In the genomic region with DNA sequence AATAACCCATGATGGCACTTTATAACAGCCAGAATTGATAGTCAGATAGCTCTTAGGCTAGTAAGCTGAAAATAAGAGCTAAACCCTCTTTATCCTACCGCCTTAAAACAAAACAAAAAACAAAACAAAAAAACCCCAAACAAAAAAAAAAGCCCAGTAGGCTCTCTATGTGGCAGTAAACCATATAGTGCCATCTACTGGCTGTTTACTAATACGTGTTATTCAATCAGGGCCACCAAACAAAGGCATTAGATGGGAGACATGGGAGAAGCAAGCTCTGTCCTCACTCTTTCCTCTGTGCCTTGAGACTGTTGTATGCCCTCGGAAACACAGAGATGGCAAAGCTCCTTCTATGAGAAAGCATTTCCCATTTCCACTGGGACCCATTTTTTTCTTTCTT, we compare ENCODE assay signal across 9 cellular contexts.
A peak's percentile ranks its signal among the peaks of the same experiment; 100 is the strongest.
DNase-seq lines count a peak whose midpoint lies in the region; ATAC-seq lines count a peak whose summit lies in the region.
"Had no signal": no experiment of that assay in that cellular context is flagged by ENCODE, and none has a peak within 500 bp of the region (broad histone marks: within the 10 kb centered on the region; RNA-seq: fewer than 3 reads in every experiment).

No MANE protein-coding gene starts in this region.

- peak overlapping the region; percentile 61; the same call in 1 of the 2 replicates for H3K9ac ChIP-seq in iPS-20b (ENCODE audit: low read depth, low read length)

- peak; percentile 14 for DNase-seq in DMS53 treated with DMSO at 0.1 percent for 48 hours (lab: John Stamatoyannopoulos, UW; ENCODE audit: unreplicated experiment)
- peak; percentile 33 for DNase-seq in NCI-H1417 treated with DMSO at 0.1 percent for 48 hours (lab: John Stamatoyannopoulos, UW)
- DNase-seq in SW480 (ENCODE audit: low spot score) = peak; percentile 54
- no peak for DNase-seq in activated T-cell treated with anti-CD3 and anti-CD28 coated beads, Interleukin-2, amount 50 U/mL, for 72 hours
- no peak for DNase-seq in GOT3 (lab: John Stamatoyannopoulos, UW)

- H3K27ac Mint-ChIP-seq in activated T-cell treated with anti-CD3 and anti-CD28 coated beads, Interleukin-2, amount 50 U/mL, for 72 hours = no peak overlapping the region

- H3K36me3 Mint-ChIP-seq in activated T-cell treated with anti-CD3 and anti-CD28 coated beads, Interleukin-2, amount 50 U/mL, for 72 hours (ENCODE audit: insufficient read depth in 2 of 2) = no peaks in the 10 kb centered on the region

- H3K4me1 ChIP-seq in iPS-20b (ENCODE audit: insufficient read depth, low read length) = peaks cover 14% of the 10 kb centered on the region

- no peaks in the 10 kb centered on the region for H3K9me3 Mint-ChIP-seq in activated T-cell treated with anti-CD3 and anti-CD28 coated beads, Interleukin-2, amount 50 U/mL, for 72 hours

- no peaks in the 10 kb centered on the region for H3K9me3 ChIP-seq in iPS-20b (ENCODE audit: insufficient read depth, low read depth, low read length)

- no peak overlapping the region for H3K27ac ChIP-seq in iPS-20b (ENCODE audit: low read length)
- H3K27ac ChIP-seq: skin epidermis had no signal

- no peaks in the 10 kb centered on the region for H3K27me3 ChIP-seq in iPS-20b (ENCODE audit: insufficient read depth, low read length)

- peak overlapping the region; percentile 34; the same call in 1 of the 2 replicates for H3K4me3 ChIP-seq in iPS-20b (ENCODE audit: low read length)
- H3K4me3 ChIP-seq: skin epidermis had no signal

- peaks cover 11% of the 10 kb centered on the region for H3K27me3 Mint-ChIP-seq in activated T-cell treated with anti-CD3 and anti-CD28 coated beads, Interleukin-2, amount 50 U/mL, for 72 hours (ENCODE audit: low read depth)

- no peak overlapping the region for H3K4me3 Mint-ChIP-seq in activated T-cell treated with anti-CD3 and anti-CD28 coated beads, Interleukin-2, amount 50 U/mL, for 72 hours

- peak; percentile 85 for ATAC-seq in GM21576 (IDR thresholded peaks at IDR 0.05; ENCODE audit: unreplicated experiment)
- no peak for ATAC-seq in activated T-cell treated with anti-CD3 and anti-CD28 coated beads, Interleukin-2, amount 50 U/mL, for 72 hours (replicated peaks in 1 of 2)
- no peak for ATAC-seq in HG03025 (IDR thresholded peaks at IDR 0.05; ENCODE audit: low FRiP score, unreplicated experiment)

- H3K4me1 Mint-ChIP-seq in activated T-cell treated with anti-CD3 and anti-CD28 coated beads, Interleukin-2, amount 50 U/mL, for 72 hours (ENCODE audit: low read depth) = no peaks in the 10 kb centered on the region

- no peaks in the 10 kb centered on the region for H3K36me3 ChIP-seq in iPS-20b (ENCODE audit: insufficient read depth, low read depth, low read length)

Comparison
In these comparisons a context has a peak if more than half of its experiments do, and no peak if none do; other contexts are left out.
1. DNase-seq: peak in DMS53 treated with DMSO at 0.1 percent for 48 hours (single experiment), NCI-H1417 treated with DMSO at 0.1 percent for 48 hours (single experiment) and SW480 (single experiment); none in activated T-cell treated with anti-CD3 and anti-CD28 coated beads, Interleukin-2, amount 50 U/mL, for 72 hours (0 of 2) and GOT3 (single experiment).